ENCODE assay signal across 1 cellular context in genomic region chr10:29131952-29132820, GRCh38.
TF ChIP-seq lines count a peak whose summit lies in the region.

No MANE protein-coding gene starts in this region.

TF ChIP-seq in K562, 482 proteins besides CTCF, POLR2A, EP300 and RAD21 (continued from another document and continues in another):
- TF ChIP-seq ZNF407 (IDR thresholded peaks at IDR 0.05; ENCODE audit: low read depth), result peak; percentile 90
- TF ChIP-seq RNF2 (IDR thresholded peaks at IDR 0.05), result peak; percentile 88
- TF ChIP-seq ZFP30 (CRISPR knock-in tag; IDR thresholded peaks at IDR 0.05; ENCODE audit: borderline replicate concordance), result no peak
- no peak for TF ChIP-seq COPS2 (conservative IDR thresholded peaks at IDR 0.05)
- TF ChIP-seq CLOCK (CRISPR knock-in tag; IDR thresholded peaks at IDR 0.05; ENCODE audit: borderline replicate concordance), result no peak
- peak; percentile 96 for TF ChIP-seq NFIC (IDR thresholded peaks at IDR 0.05)
- 0 out of 4 replicates have a peak, but pooled peaks of 1 of the 2 experiments have one; percentile 40 for TF ChIP-seq SRF (CRISPR knock-in tag; IDR thresholded peaks at IDR 0.05)
- no peak for TF ChIP-seq NFYB (IDR thresholded peaks at IDR 0.05; ENCODE audit: extremely low read depth, insufficient read length)
- TF ChIP-seq GABPB2 (CRISPR knock-in tag; conservative IDR thresholded peaks at IDR 0.05), result no peak
- TF ChIP-seq TOE1 (IDR thresholded peaks at IDR 0.05; ENCODE audit: borderline replicate concordance), result no peak
- no peak for TF ChIP-seq TOE1 (CRISPR knock-in tag; IDR thresholded peaks at IDR 0.05; ENCODE audit: borderline replicate concordance, low read depth)
- TF ChIP-seq ZNF449 (CRISPR knock-in tag; IDR thresholded peaks at IDR 0.05), result no peak
- TF ChIP-seq ZNF12 (CRISPR knock-in tag; IDR thresholded peaks at IDR 0.05), result no peak
- TF ChIP-seq SNIP1 (IDR thresholded peaks at IDR 0.05; ENCODE audit: low read depth), result no peak
- TF ChIP-seq PCBP2 (IDR thresholded peaks at IDR 0.05; ENCODE audit: low read depth, low read length, poor library complexity, severe bottlenecking), result no peak
- TF ChIP-seq ZNF274 (IDR thresholded peaks at IDR 0.05; ENCODE audit: borderline replicate concordance, low read depth, low read length), result 0 out of 2 replicates have a peak, but pooled peaks have one; percentile 40
- TF ChIP-seq ZNF77 (CRISPR knock-in tag; IDR thresholded peaks at IDR 0.05), result no peak
- peak; percentile 77 to 89 for TF ChIP-seq RCOR1 (IDR thresholded peaks at IDR 0.05; ENCODE audit: borderline replicate concordance in 1 of 2, low read depth in 2 of 2, low read length in 2 of 2)
- TF ChIP-seq PHF8 (IDR thresholded peaks at IDR 0.05; ENCODE audit: borderline replicate concordance, low read length), result no peak
- no peak for TF ChIP-seq HMBOX1 (IDR thresholded peaks at IDR 0.05)
- peak; percentile 13; the same call in 1 of the 2 replicates for TF ChIP-seq ZEB2 (IDR thresholded peaks at IDR 0.05)
- peak; percentile 97 for TF ChIP-seq DPF2 (IDR thresholded peaks at IDR 0.05)
- no peak for TF ChIP-seq SRSF7 (optimal IDR thresholded peaks at IDR 0.05; ENCODE audit: low read depth, low read length)
- TF ChIP-seq RBM39 (optimal IDR thresholded peaks at IDR 0.05; ENCODE audit: low read depth, low read length), result no peak
- peak; percentile 82 for TF ChIP-seq ETV5 (CRISPR knock-in tag; IDR thresholded peaks at IDR 0.05; ENCODE audit: low read depth)
- no peak for TF ChIP-seq E2F3 (CRISPR knock-in tag; IDR thresholded peaks at IDR 0.05)
- no peak for TF ChIP-seq RFX7 (CRISPR knock-in tag; IDR thresholded peaks at IDR 0.05)
- TF ChIP-seq SFPQ (IDR thresholded peaks at IDR 0.05; ENCODE audit: low read depth, low read length), result no peak
- peak; percentile 87 for TF ChIP-seq NBN (IDR thresholded peaks at IDR 0.05; ENCODE audit: low read depth)
- TF ChIP-seq CAMTA2 (CRISPR knock-in tag; conservative IDR thresholded peaks at IDR 0.05), result no peak
- peak; percentile 91 for TF ChIP-seq SOX6 (IDR thresholded peaks at IDR 0.05)
- TF ChIP-seq TAF9B (IDR thresholded peaks at IDR 0.05; ENCODE audit: partially characterized antibody), result no peak
- no peak for TF ChIP-seq THRA (IDR thresholded peaks at IDR 0.05)
- TF ChIP-seq ZNF785 (CRISPR knock-in tag; IDR thresholded peaks at IDR 0.05), result no peak
- no peak for TF ChIP-seq KAT8 (IDR thresholded peaks at IDR 0.05; ENCODE audit: low read depth)
- TF ChIP-seq ZNF395 (CRISPR knock-in tag; IDR thresholded peaks at IDR 0.05), result peak; percentile 77; the same call in 1 of the 2 replicates
- no peak for TF ChIP-seq FOXJ3 (CRISPR knock-in tag; IDR thresholded peaks at IDR 0.05)
- TF ChIP-seq REST (CRISPR knock-in tag; IDR thresholded peaks at IDR 0.05; ENCODE audit: low read depth), result no peak
- TF ChIP-seq HNRNPH1 (optimal IDR thresholded peaks at IDR 0.05; ENCODE audit: low read depth, low read length), result no peak
- 0 out of 2 replicates have a peak, but pooled peaks have one; percentile 48 for TF ChIP-seq ZBTB17 (CRISPR knock-in tag; IDR thresholded peaks at IDR 0.05)
